ENCODE assay signal across 36 cellular contexts in genomic region chr1:76819976-76820375, GRCh38. TPM values are rescaled to one million over a fixed set of nuclear protein-coding genes. Genes with fewer than 3 reads are reported as not detected.
"Had no signal": no experiment of that assay in that cellular context is flagged by ENCODE, and none has a peak within 500 bp of the region (broad histone marks: within the 10 kb centered on the region; RNA-seq: fewer than 3 reads in every experiment).

No MANE protein-coding gene starts in this region.

- H3K36me3 Mint-ChIP-seq: activated CD4-positive, alpha-beta memory T cell treated with anti-CD3 and anti-CD28 coated beads for 36 hours; activated CD8-positive, alpha-beta memory T cell treated with anti-CD3 and anti-CD28 coated beads, Interleukin-2, amount 10 ng/mL, durations not matched to agents 7 days and 5 days; activated naive CD4-positive, alpha-beta T cell treated with anti-CD3 and anti-CD28 coated beads, Interleukin-2, amount 50 U/mL, for 24 hours; activated naive CD8-positive, alpha-beta T cell treated with anti-CD3 and anti-CD28 coated beads for 36 hours had no signal

- H3K4me3 ChIP-seq: adrenal gland, body of pancreas, cardiac muscle cell, colonic mucosa, gastrocnemius medialis, heart left ventricle had no signal

- DNase-seq: activated CD4-positive, alpha-beta memory T cell treated with anti-CD3 and anti-CD28 coated beads for 36 hours; activated CD4-positive, alpha-beta T cell treated with anti-CD3 and anti-CD28 coated beads for 36 hours; activated CD4-positive, alpha-beta T cell treated with anti-CD3 and anti-CD28 coated beads, Interleukin-2, amount 10 ng/mL, durations not matched to agents 24 days and 14 days; activated CD4-positive, CD25-positive, alpha-beta regulatory T cell; activated CD4-positive, CD25-positive, alpha-beta regulatory T cell treated with anti-CD3 and anti-CD28 coated beads, Interleukin-2, amount 50 U/mL, for 72 hours; activated CD8-positive, alpha-beta memory T cell treated with anti-CD3 and anti-CD28 coated beads, Interleukin-2, amount 10 ng/mL, durations not matched to agents 7 days and 5 days; activated CD8-positive, alpha-beta memory T cell treated with anti-CD3 and anti-CD28 coated beads, Interleukin-2, amount 50 U/mL, for 4 hours; activated CD8-positive, alpha-beta T cell treated with anti-CD3 and anti-CD28 coated beads, Interleukin-2, amount 10 ng/mL, durations not matched to agents 7 days and 5 days; activated effector memory CD4-positive, alpha-beta T cell treated with anti-CD3 and anti-CD28 coated beads, Interleukin-2, amount 50 U/mL, for 16 hours; activated naive CD4-positive, alpha-beta T cell treated with anti-CD3 and anti-CD28 coated beads for 36 hours; activated naive CD8-positive, alpha-beta T cell treated with anti-CD3 and anti-CD28 coated beads for 36 hours; activated naive CD8-positive, alpha-beta T cell treated with anti-CD3 and anti-CD28 coated beads, Interleukin-2, amount 50 U/mL, for 24 hours; activated T-cell treated with anti-CD3 and anti-CD28 coated beads, Interleukin-2, amount 50 U/mL, for 1 hour; activated T-cell treated with anti-CD3 and anti-CD28 coated beads, Interleukin-2, amount 50 U/mL, for 48 hours; adrenal gland; amygdala; aorta; body of pancreas; central memory CD4-positive, alpha-beta T cell; cerebellar nuclear complex; colonic mucosa; effector CD8-positive, alpha-beta T cell; foreskin fibroblast; gastrocnemius medialis; glutamatergic neuron; heart left ventricle; T-helper 2 cell had no signal

- H3K36me3 ChIP-seq: adrenal gland, cardiac muscle cell, colonic mucosa, gastrocnemius medialis, heart left ventricle had no signal

- H3K27ac ChIP-seq: adrenal gland, body of pancreas, cardiac muscle cell, colonic mucosa, gastrocnemius medialis, heart left ventricle had no signal

- H3K4me1 ChIP-seq: adrenal gland, body of pancreas, colonic mucosa, gastrocnemius medialis, heart left ventricle had no signal

- H3K9me3 Mint-ChIP-seq: activated CD4-positive, alpha-beta memory T cell treated with anti-CD3 and anti-CD28 coated beads for 36 hours; activated CD4-positive, alpha-beta T cell treated with anti-CD3 and anti-CD28 coated beads, Interleukin-2, amount 10 ng/mL, durations not matched to agents 24 days and 14 days; activated naive CD4-positive, alpha-beta T cell treated with anti-CD3 and anti-CD28 coated beads for 36 hours; activated naive CD4-positive, alpha-beta T cell treated with anti-CD3 and anti-CD28 coated beads, Interleukin-2, amount 50 U/mL, for 24 hours; activated naive CD8-positive, alpha-beta T cell treated with anti-CD3 and anti-CD28 coated beads for 36 hours; activated naive CD8-positive, alpha-beta T cell treated with anti-CD3 and anti-CD28 coated beads, Interleukin-2, amount 50 U/mL, for 24 hours; activated T-helper 1 cell treated with anti-CD3 and anti-CD28 coated beads, Interleukin-12 subunit alpha, Interleukin-12 subunit beta, Interleukin-2, Interleukin-4 antibody, amounts not matched to agents 30 ng/mL and 10 ng/mL and 1 ng/mL, durations not matched to agents 14 hours and 24 hours and 36 hours; activated T-helper 2 cell treated with anti-CD3 and anti-CD28 coated beads, Interferon-gamma antibody, Interleukin-2, Interleukin-4, amounts not matched to agents 10 μg/mL and 5 μg/mL and 100 μg/mL, durations not matched to agents 14 hours and 24 hours and 36 hours had no signal

- FAIRE-seq: endometrium, endothelial cell of umbilical vein had no signal

- H3K9me3 ChIP-seq: adrenal gland, body of pancreas, colonic mucosa, gastrocnemius medialis, heart left ventricle had no signal

- H3K4me1 Mint-ChIP-seq: activated CD4-positive, alpha-beta T cell treated with anti-CD3 and anti-CD28 coated beads for 36 hours; activated CD4-positive, alpha-beta T cell treated with anti-CD3 and anti-CD28 coated beads, Interleukin-2, amount 10 ng/mL, durations not matched to agents 24 days and 14 days; activated CD8-positive, alpha-beta memory T cell treated with anti-CD3 and anti-CD28 coated beads, Interleukin-2, amount 10 ng/mL, durations not matched to agents 7 days and 5 days; activated naive CD4-positive, alpha-beta T cell treated with anti-CD3 and anti-CD28 coated beads, Interleukin-2, amount 50 U/mL, for 24 hours; activated naive CD8-positive, alpha-beta T cell treated with anti-CD3 and anti-CD28 coated beads for 36 hours; activated naive CD8-positive, alpha-beta T cell treated with anti-CD3 and anti-CD28 coated beads, Interleukin-2, amount 50 U/mL, for 24 hours had no signal

- H3K27me3 ChIP-seq: adrenal gland, body of pancreas, cardiac muscle cell, colonic mucosa, gastrocnemius medialis had no signal

- H3K4me3 Mint-ChIP-seq: activated CD4-positive, alpha-beta memory T cell treated with anti-CD3 and anti-CD28 coated beads for 36 hours; activated CD4-positive, alpha-beta T cell treated with anti-CD3 and anti-CD28 coated beads for 36 hours; activated CD4-positive, alpha-beta T cell treated with anti-CD3 and anti-CD28 coated beads, Interleukin-2, amount 10 ng/mL, durations not matched to agents 24 days and 14 days; activated CD8-positive, alpha-beta memory T cell treated with anti-CD3 and anti-CD28 coated beads, Interleukin-2, amount 10 ng/mL, durations not matched to agents 7 days and 5 days; activated CD8-positive, alpha-beta T cell treated with anti-CD3 and anti-CD28 coated beads, Interleukin-2, amount 10 ng/mL, durations not matched to agents 7 days and 5 days; activated naive CD4-positive, alpha-beta T cell treated with anti-CD3 and anti-CD28 coated beads for 36 hours; activated naive CD4-positive, alpha-beta T cell treated with anti-CD3 and anti-CD28 coated beads, Interleukin-2, amount 50 U/mL, for 24 hours; activated naive CD8-positive, alpha-beta T cell treated with anti-CD3 and anti-CD28 coated beads for 36 hours; activated naive CD8-positive, alpha-beta T cell treated with anti-CD3 and anti-CD28 coated beads, Interleukin-2, amount 50 U/mL, for 24 hours; activated T-helper 1 cell treated with anti-CD3 and anti-CD28 coated beads, Interleukin-12 subunit alpha, Interleukin-12 subunit beta, Interleukin-2, Interleukin-4 antibody, amounts not matched to agents 30 ng/mL and 10 ng/mL and 1 ng/mL, durations not matched to agents 14 hours and 24 hours and 36 hours had no signal

- H3K27ac Mint-ChIP-seq: activated CD4-positive, alpha-beta memory T cell treated with anti-CD3 and anti-CD28 coated beads for 36 hours; activated CD4-positive, alpha-beta T cell treated with anti-CD3 and anti-CD28 coated beads for 36 hours; activated CD4-positive, alpha-beta T cell treated with anti-CD3 and anti-CD28 coated beads, Interleukin-2, amount 10 ng/mL, durations not matched to agents 24 days and 14 days; activated CD8-positive, alpha-beta memory T cell treated with anti-CD3 and anti-CD28 coated beads, Interleukin-2, amount 10 ng/mL, durations not matched to agents 7 days and 5 days; activated CD8-positive, alpha-beta T cell treated with anti-CD3 and anti-CD28 coated beads, Interleukin-2, amount 10 ng/mL, durations not matched to agents 7 days and 5 days; activated naive CD4-positive, alpha-beta T cell treated with anti-CD3 and anti-CD28 coated beads for 36 hours; activated naive CD4-positive, alpha-beta T cell treated with anti-CD3 and anti-CD28 coated beads, Interleukin-2, amount 50 U/mL, for 24 hours; activated naive CD8-positive, alpha-beta T cell treated with anti-CD3 and anti-CD28 coated beads for 36 hours; activated naive CD8-positive, alpha-beta T cell treated with anti-CD3 and anti-CD28 coated beads, Interleukin-2, amount 50 U/mL, for 24 hours; activated T-helper 1 cell treated with anti-CD3 and anti-CD28 coated beads, Interleukin-12 subunit alpha, Interleukin-12 subunit beta, Interleukin-2, Interleukin-4 antibody, amounts not matched to agents 30 ng/mL and 10 ng/mL and 1 ng/mL, durations not matched to agents 14 hours and 24 hours and 36 hours; activated T-helper 2 cell treated with anti-CD3 and anti-CD28 coated beads, Interferon-gamma antibody, Interleukin-2, Interleukin-4, amounts not matched to agents 10 μg/mL and 5 μg/mL and 100 μg/mL, durations not matched to agents 14 hours and 24 hours and 36 hours had no signal

RNA-seq across cellular contexts. Expression of gene ST6GALNAC5, which starts 47.3 kb away (rescaled TPM):
- total RNA-seq: activated CD4-positive, alpha-beta memory T cell treated with anti-CD3 and anti-CD28 coated beads for 36 hours; activated CD4-positive, alpha-beta T cell treated with anti-CD3 and anti-CD28 coated beads for 36 hours; activated CD4-positive, alpha-beta T cell treated with anti-CD3 and anti-CD28 coated beads, Interleukin-2, amount 10 ng/mL, durations not matched to agents 24 days and 14 days; activated CD8-positive, alpha-beta memory T cell treated with anti-CD3 and anti-CD28 coated beads for 36 hours; activated CD8-positive, alpha-beta memory T cell treated with anti-CD3 and anti-CD28 coated beads, Interleukin-2, amount 10 ng/mL, durations not matched to agents 7 days and 5 days; activated CD8-positive, alpha-beta T cell treated with anti-CD3 and anti-CD28 coated beads, Interleukin-2, amount 10 ng/mL, durations not matched to agents 7 days and 5 days; activated naive CD4-positive, alpha-beta T cell treated with anti-CD3 and anti-CD28 coated beads for 36 hours; activated naive CD8-positive, alpha-beta T cell treated with anti-CD3 and anti-CD28 coated beads for 36 hours; activated T-helper 1 cell treated with anti-CD3 and anti-CD28 coated beads, Interleukin-12 subunit alpha, Interleukin-12 subunit beta, Interleukin-2, Interleukin-4 antibody, amounts not matched to agents 30 ng/mL and 10 ng/mL and 1 ng/mL, durations not matched to agents 14 hours and 24 hours and 36 hours; activated T-helper 2 cell treated with anti-CD3 and anti-CD28 coated beads, Interferon-gamma antibody, Interleukin-2, Interleukin-4, amounts not matched to agents 10 μg/mL and 5 μg/mL and 100 μg/mL, durations not matched to agents 14 hours and 24 hours and 36 hours; dermis microvascular lymphatic vessel endothelial cell; endothelial cell of umbilical vein; T-helper 1 cell treated with Interleukin-12 subunit alpha and Interleukin-12 subunit beta and Interleukin-4 antibody, amounts not matched to agents 30 ng/mL and 1 ng/mL, for 36 hours had no signal
